In genomic region chr3:34020221-34020620, GRCh38 we compare ENCODE assay signal across 33 cellular contexts.
"Had no signal": no experiment of that assay in that cellular context is flagged by ENCODE, and none has a peak within 500 bp of the region (broad histone marks: within the 10 kb centered on the region; RNA-seq: fewer than 3 reads in every experiment).

No MANE protein-coding gene starts in this region.

- H3K9me3 Mint-ChIP-seq: activated naive CD8-positive, alpha-beta T cell treated with anti-CD3 and anti-CD28 coated beads, Interleukin-2, amount 10 ng/mL, durations not matched to agents 7 days and 5 days; activated T-helper 1 cell treated with anti-CD3 and anti-CD28 coated beads, Interleukin-12 subunit alpha, Interleukin-12 subunit beta, Interleukin-2, Interleukin-4 antibody, amounts not matched to agents 30 ng/mL and 10 ng/mL and 1 ng/mL, durations not matched to agents 14 hours and 24 hours and 36 hours; central memory CD8-positive, alpha-beta T cell; dendritic cell treated with granulocyte-macrophage colony-stimulating factor and Interleukin-4, amounts not matched to agents 40 ng/mL and 50 ng/mL, for 4 days; endodermal cell; immature natural killer cell; mesothelial cell of epicardium; neural crest cell; stimulated activated memory B cell treated with anti-CD40 and anti-IgM and Interleukin-4, amounts not matched to agents 10 μg/mL and 1 μg/mL and 100 μg/mL, for 72 hours; T-helper 2 cell treated with Interferon-gamma antibody and Interleukin-4, amounts not matched to agents 5 μg/mL and 100 μg/mL, for 36 hours had no signal

- H3K4me3 Mint-ChIP-seq: activated CD4-positive, alpha-beta T cell treated with anti-CD3 and anti-CD28 coated beads for 36 hours; activated naive CD4-positive, alpha-beta T cell treated with anti-CD3 and anti-CD28 coated beads for 36 hours; activated naive CD8-positive, alpha-beta T cell treated with anti-CD3 and anti-CD28 coated beads, Interleukin-2, amount 10 ng/mL, durations not matched to agents 7 days and 5 days; activated T-helper 1 cell treated with anti-CD3 and anti-CD28 coated beads, Interleukin-12 subunit alpha, Interleukin-12 subunit beta, Interleukin-2, Interleukin-4 antibody, amounts not matched to agents 30 ng/mL and 10 ng/mL and 1 ng/mL, durations not matched to agents 14 hours and 24 hours and 36 hours; central memory CD8-positive, alpha-beta T cell; dendritic cell treated with granulocyte-macrophage colony-stimulating factor and Interleukin-4, amounts not matched to agents 40 ng/mL and 50 ng/mL, for 4 days; endodermal cell; mesothelial cell of epicardium; neural crest cell; stimulated activated memory B cell treated with anti-CD40 and anti-IgM and Interleukin-4, amounts not matched to agents 10 μg/mL and 1 μg/mL and 100 μg/mL, for 72 hours; T-helper 2 cell treated with Interferon-gamma antibody and Interleukin-4, amounts not matched to agents 5 μg/mL and 100 μg/mL, for 36 hours had no signal

- H3K27me3 ChIP-seq: breast epithelium, pancreas, sigmoid colon, suprapubic skin, tibial nerve had no signal

- H3K36me3 ChIP-seq: breast epithelium, pancreas, prostate gland, sigmoid colon, suprapubic skin, tibial nerve had no signal

- H3K36me3 Mint-ChIP-seq: activated naive CD8-positive, alpha-beta T cell treated with anti-CD3 and anti-CD28 coated beads, Interleukin-2, amount 10 ng/mL, durations not matched to agents 7 days and 5 days; mesothelial cell of epicardium; stimulated activated memory B cell treated with anti-CD40 and anti-IgM and Interleukin-4, amounts not matched to agents 10 μg/mL and 1 μg/mL and 100 μg/mL, for 72 hours had no signal

- H3K4me1 ChIP-seq: breast epithelium, pancreas, prostate gland, sigmoid colon, suprapubic skin, tibial nerve had no signal

- H3K27ac ChIP-seq: breast epithelium, pancreas, prostate gland, sigmoid colon, suprapubic skin, tibial nerve had no signal

- ATAC-seq: activated CD4-positive, alpha-beta T cell treated with anti-CD3 and anti-CD28 coated beads for 36 hours; esophagus mucosa; left colon; naive thymus-derived CD4-positive, alpha-beta T cell; pancreas; stimulated activated memory B cell treated with anti-CD40 and anti-IgM and Interleukin-4, amounts not matched to agents 10 μg/mL and 1 μg/mL and 100 μg/mL, for 72 hours had no signal

- H3K4me1 Mint-ChIP-seq: mesothelial cell of epicardium, neural crest cell had no signal

- H3K9me3 ChIP-seq: breast epithelium, pancreas, prostate gland, sigmoid colon, suprapubic skin, tibial nerve had no signal

- H3K4me2 ChIP-seq: smooth muscle cell had no signal

- H3K4me3 ChIP-seq: breast epithelium, pancreas, prostate gland, sigmoid colon, smooth muscle cell, suprapubic skin, tibial nerve had no signal

- H3K27ac Mint-ChIP-seq: activated CD4-positive, alpha-beta T cell treated with anti-CD3 and anti-CD28 coated beads for 36 hours; activated naive CD4-positive, alpha-beta T cell treated with anti-CD3 and anti-CD28 coated beads for 36 hours; activated T-helper 1 cell treated with anti-CD3 and anti-CD28 coated beads, Interleukin-12 subunit alpha, Interleukin-12 subunit beta, Interleukin-2, Interleukin-4 antibody, amounts not matched to agents 30 ng/mL and 10 ng/mL and 1 ng/mL, durations not matched to agents 14 hours and 24 hours and 36 hours; dendritic cell treated with granulocyte-macrophage colony-stimulating factor and Interleukin-4, amounts not matched to agents 40 ng/mL and 50 ng/mL, for 4 days; endodermal cell; mesothelial cell of epicardium; stimulated activated memory B cell treated with anti-CD40 and anti-IgM and Interleukin-4, amounts not matched to agents 10 μg/mL and 1 μg/mL and 100 μg/mL, for 72 hours; T-helper 2 cell treated with Interferon-gamma antibody and Interleukin-4, amounts not matched to agents 5 μg/mL and 100 μg/mL, for 36 hours had no signal

- H3K27me3 Mint-ChIP-seq: central memory CD8-positive, alpha-beta T cell; dendritic cell treated with granulocyte-macrophage colony-stimulating factor and Interleukin-4, amounts not matched to agents 40 ng/mL and 50 ng/mL, for 4 days had no signal

- DNase-seq: activated CD4-positive, alpha-beta T cell treated with anti-CD3 and anti-CD28 coated beads for 36 hours; activated CD4-positive, CD25-positive, alpha-beta regulatory T cell; activated CD8-positive, alpha-beta memory T cell treated with anti-CD3 and anti-CD28 coated beads for 24 hours; activated effector memory CD4-positive, alpha-beta T cell treated with anti-CD3 and anti-CD28 coated beads, Interleukin-2, amount 50 U/mL, for 16 hours; activated naive CD4-positive, alpha-beta T cell treated with anti-CD3 and anti-CD28 coated beads for 36 hours; activated naive CD8-positive, alpha-beta T cell treated with anti-CD3 and anti-CD28 coated beads, Interleukin-2, amount 10 ng/mL, durations not matched to agents 7 days and 5 days; amniotic stem cell; endodermal cell; foreskin fibroblast; hypothalamus; immature natural killer cell; kidney; left colon; naive thymus-derived CD4-positive, alpha-beta T cell; pancreas; retina; sigmoid colon; stimulated activated CD4-positive, alpha-beta T cell treated with anti-CD3 and anti-CD28 coated beads, Interleukin-1b, Interleukin-23, amount 100 ng/mL, for 48 hours; stimulated activated CD4-positive, alpha-beta T cell treated with anti-CD3 and anti-CD28 coated beads, Interleukin-4, amount 100 ng/mL, for 4 hours; stimulated activated CD8-positive, alpha-beta memory T cell treated with anti-CD3 and anti-CD28 coated beads, Interleukin-4, amount 100 ng/mL, for 48 hours had no signal
